In genomic region chr9:14846871-14847311, GRCh38 we compare ENCODE assay signal across 7 cellular contexts.
DNase-seq lines count a peak whose midpoint lies in the region; ATAC-seq, FAIRE-seq and TF ChIP-seq lines count a peak whose summit lies in the region.

No MANE protein-coding gene starts in this region.

- no peaks in the 10 kb centered on the region for H3K4me1 Mint-ChIP-seq in astrocyte (ENCODE audit: low read depth, unreplicated experiment)

- no peaks in the 10 kb centered on the region for H3K9me3 Mint-ChIP-seq in astrocyte (ENCODE audit: unreplicated experiment)

- peak; percentile 98 for ATAC-seq in GM21786 (IDR thresholded peaks at IDR 0.05; ENCODE audit: unreplicated experiment)

- no peak overlapping the region for H3K27ac ChIP-seq in SU-DHL-6 (ENCODE audit: low read depth, low read length)
- H3K27ac ChIP-seq in astrocyte (ENCODE audit: low read depth, low read length), result no peak overlapping the region

- no peak overlapping the region for H3K27ac Mint-ChIP-seq in astrocyte (ENCODE audit: unreplicated experiment)

- no peaks in the 10 kb centered on the region for H3K4me1 ChIP-seq in astrocyte (ENCODE audit: insufficient read depth, low read length)

- H3K9me3 ChIP-seq in SU-DHL-6 (ENCODE audit: insufficient read depth, low read length) (no peaks in the 10 kb centered on the region), astrocyte (ENCODE audit: insufficient read depth, low read depth, low read length) (no peaks in the 10 kb centered on the region)

- no peaks in the 10 kb centered on the region for H3K36me3 Mint-ChIP-seq in astrocyte (ENCODE audit: low read depth, unreplicated experiment)

- no peaks in the 10 kb centered on the region for H3K79me2 ChIP-seq in SU-DHL-6 (ENCODE audit: insufficient read depth, low read length)
- no peaks in the 10 kb centered on the region for H3K79me2 ChIP-seq in astrocyte (ENCODE audit: insufficient read depth, low read length)

- DNase-seq in astrocyte (ENCODE audit: low read depth) (peak; percentile 1), kidney tubule cell (ENCODE audit: low spot score) (peak; percentile 58)
- peak; percentile 26 for DNase-seq in stimulated activated CD8-positive, alpha-beta memory T cell treated with anti-CD3 and anti-CD28 coated beads, Interleukin-15, amount 100 ng/mL, for 24 hours (ENCODE audit: low read depth)

- no peak for FAIRE-seq in astrocyte (lab: Jason Lieb, UNC)

- H3K4me3 ChIP-seq in SU-DHL-6 (ENCODE audit: insufficient read depth, low read length, poor library complexity, severe bottlenecking), result no peak overlapping the region
- H3K4me3 ChIP-seq in astrocyte (ENCODE audit: insufficient read depth, low read depth, low read length), result no peak overlapping the region

- TF ChIP-seq EP300 in Ishikawa (IDR thresholded peaks at IDR 0.05; ENCODE audit: borderline replicate concordance), result no peak

- no peaks in the 10 kb centered on the region for H3F3A ChIP-seq in SU-DHL-6 (ENCODE audit: insufficient read depth)

- H3K9me2 ChIP-seq in SU-DHL-6 (replicated peaks; ENCODE audit: insufficient read depth, low read length), result no peaks in the 10 kb centered on the region

- H2AFZ ChIP-seq in SU-DHL-6 (ENCODE audit: low read depth, low read length, severe bottlenecking) (no peak overlapping the region), astrocyte (ENCODE audit: low read depth, low read length) (no peak overlapping the region)

- no peak overlapping the region for H3K9ac ChIP-seq in SU-DHL-6 (ENCODE audit: low read length)
- H3K9ac ChIP-seq in astrocyte (ENCODE audit: low read length), result no peak overlapping the region

- no peaks in the 10 kb centered on the region for H3K36me3 ChIP-seq in SU-DHL-6 (ENCODE audit: low read length)
- H3K36me3 ChIP-seq in astrocyte (ENCODE audit: insufficient read depth, low read length), result no peaks in the 10 kb centered on the region

- H3K27me3 ChIP-seq in SU-DHL-6 (ENCODE audit: low read length) (no peaks in the 10 kb centered on the region; the same call in 1 of the 2 replicates), astrocyte (ENCODE audit: insufficient read depth, low read length) (peaks cover 2% of the 10 kb centered on the region)

- H3K4me2 ChIP-seq in SU-DHL-6 (ENCODE audit: low read depth, low read length, poor library complexity, severe bottlenecking) (no peak overlapping the region), astrocyte (ENCODE audit: low read length) (no peak overlapping the region)

- no peak overlapping the region for H3K4me3 Mint-ChIP-seq in astrocyte (ENCODE audit: unreplicated experiment)

- peak; percentile 65 for TF ChIP-seq RAD21 in Ishikawa (IDR thresholded peaks at IDR 0.05; ENCODE audit: low read depth)

- peak; percentile 91 for TF ChIP-seq CTCF in GM12874 (IDR thresholded peaks at IDR 0.05; ENCODE audit: insufficient read depth, low read depth, low read length)
- peak; percentile 94 for TF ChIP-seq CTCF in SU-DHL-6 (IDR thresholded peaks at IDR 0.05; ENCODE audit: insufficient read depth, low read length, poor library complexity, severe bottlenecking)
- peak; percentile 63 for TF ChIP-seq CTCF in astrocyte (IDR thresholded peaks at IDR 0.05; ENCODE audit: insufficient read depth, low read depth, low read length)

- H4K20me1 ChIP-seq in SU-DHL-6 (ENCODE audit: low read depth, low read length), result no peaks in the 10 kb centered on the region
- no peaks in the 10 kb centered on the region for H4K20me1 ChIP-seq in astrocyte (ENCODE audit: insufficient read depth, low read length)

- no peaks in the 10 kb centered on the region for H3K27me3 Mint-ChIP-seq in astrocyte (ENCODE audit: low read depth, unreplicated experiment)

TF ChIP-seq in Ishikawa, 13 proteins besides CTCF, POLR2A, EP300 and RAD21:
- TF ChIP-seq CREB1 (IDR thresholded peaks at IDR 0.05; ENCODE audit: low read depth), result no peak
- 0 out of 2 replicates have a peak, but pooled peaks have one; percentile 49 for TF ChIP-seq YY1 (IDR thresholded peaks at IDR 0.05; ENCODE audit: low read depth)

Comparison
In these comparisons a context has a peak if more than half of its experiments do, and no peak if none do; other contexts are left out.
1. DNase-seq: peak in every context shown above with its lines; median percentile 58 in kidney tubule cell; 26 in stimulated activated CD8-positive, alpha-beta memory T cell treated with anti-CD3 and anti-CD28 coated beads, Interleukin-15, amount 100 ng/mL, for 24 hours; 1 in astrocyte.